In genomic region chr11:60759438-60760225, GRCh38 we compare ENCODE assay signal across 16 cellular contexts. TPM values are rescaled to one million over a fixed set of nuclear protein-coding genes. Genes with fewer than 3 reads are reported as not detected.
"Had no signal": no experiment of that assay in that cellular context is flagged by ENCODE, and none has a peak within 500 bp of the region (broad histone marks: within the 10 kb centered on the region; RNA-seq: fewer than 3 reads in every experiment).

No MANE protein-coding gene starts in this region.

RNA-seq across cellular contexts. Expression of gene MS4A15, which starts 3.0 kb away (rescaled TPM):
- total RNA-seq: activated CD4-positive, alpha-beta memory T cell treated with anti-CD3 and anti-CD28 coated beads, Interleukin-2, amount 10 ng/mL, durations not matched to agents 7 days and 5 days; activated naive CD8-positive, alpha-beta T cell treated with anti-CD3 and anti-CD28 coated beads, Interleukin-2, amount 10 ng/mL, durations not matched to agents 7 days and 5 days; activated T-helper 2 cell treated with anti-CD3 and anti-CD28 coated beads, Interferon-gamma antibody, Interleukin-2, Interleukin-4, amounts not matched to agents 10 μg/mL and 5 μg/mL and 100 μg/mL, durations not matched to agents 14 hours and 24 hours and 36 hours; body of pancreas; foreskin keratinocyte; lung microvascular endothelial cell; mucosa of gallbladder; naive thymus-derived CD4-positive, alpha-beta T cell; osteocyte; pulmonary artery endothelial cell; stomach; T-helper 17 cell; temporal lobe had no signal
- polyA plus RNA-seq: foreskin keratinocyte; naive thymus-derived CD4-positive, alpha-beta T cell; stomach had no signal

RNA-seq across cellular contexts. Expression of gene MS4A10, which starts 25.5 kb away (rescaled TPM):
- total RNA-seq: activated CD4-positive, alpha-beta memory T cell treated with anti-CD3 and anti-CD28 coated beads, Interleukin-2, amount 10 ng/mL, durations not matched to agents 7 days and 5 days; activated naive CD8-positive, alpha-beta T cell treated with anti-CD3 and anti-CD28 coated beads, Interleukin-2, amount 10 ng/mL, durations not matched to agents 7 days and 5 days; activated T-helper 2 cell treated with anti-CD3 and anti-CD28 coated beads, Interferon-gamma antibody, Interleukin-2, Interleukin-4, amounts not matched to agents 10 μg/mL and 5 μg/mL and 100 μg/mL, durations not matched to agents 14 hours and 24 hours and 36 hours; body of pancreas; foreskin keratinocyte; lung microvascular endothelial cell; mucosa of gallbladder; naive thymus-derived CD4-positive, alpha-beta T cell; osteocyte; pulmonary artery endothelial cell; T-helper 17 cell; temporal lobe; upper lobe of left lung had no signal
- polyA plus RNA-seq: foreskin keratinocyte; keratinocyte; naive thymus-derived CD4-positive, alpha-beta T cell; stomach had no signal

RNA-seq across cellular contexts. Expression of gene MS4A18, which starts 35.1 kb away (rescaled TPM):
- total RNA-seq: activated CD4-positive, alpha-beta memory T cell treated with anti-CD3 and anti-CD28 coated beads, Interleukin-2, amount 10 ng/mL, durations not matched to agents 7 days and 5 days; activated naive CD8-positive, alpha-beta T cell treated with anti-CD3 and anti-CD28 coated beads, Interleukin-2, amount 10 ng/mL, durations not matched to agents 7 days and 5 days; activated T-helper 2 cell treated with anti-CD3 and anti-CD28 coated beads, Interferon-gamma antibody, Interleukin-2, Interleukin-4, amounts not matched to agents 10 μg/mL and 5 μg/mL and 100 μg/mL, durations not matched to agents 14 hours and 24 hours and 36 hours; body of pancreas; dorsolateral prefrontal cortex; foreskin keratinocyte; lung microvascular endothelial cell; mucosa of gallbladder; naive thymus-derived CD4-positive, alpha-beta T cell; osteocyte; pulmonary artery endothelial cell; stomach; T-helper 17 cell; temporal lobe; upper lobe of left lung had no signal
- polyA plus RNA-seq: foreskin keratinocyte; keratinocyte; naive thymus-derived CD4-positive, alpha-beta T cell had no signal
